Comparison of ENCODE assay signal across 1 cellular context in the genomic region with DNA sequence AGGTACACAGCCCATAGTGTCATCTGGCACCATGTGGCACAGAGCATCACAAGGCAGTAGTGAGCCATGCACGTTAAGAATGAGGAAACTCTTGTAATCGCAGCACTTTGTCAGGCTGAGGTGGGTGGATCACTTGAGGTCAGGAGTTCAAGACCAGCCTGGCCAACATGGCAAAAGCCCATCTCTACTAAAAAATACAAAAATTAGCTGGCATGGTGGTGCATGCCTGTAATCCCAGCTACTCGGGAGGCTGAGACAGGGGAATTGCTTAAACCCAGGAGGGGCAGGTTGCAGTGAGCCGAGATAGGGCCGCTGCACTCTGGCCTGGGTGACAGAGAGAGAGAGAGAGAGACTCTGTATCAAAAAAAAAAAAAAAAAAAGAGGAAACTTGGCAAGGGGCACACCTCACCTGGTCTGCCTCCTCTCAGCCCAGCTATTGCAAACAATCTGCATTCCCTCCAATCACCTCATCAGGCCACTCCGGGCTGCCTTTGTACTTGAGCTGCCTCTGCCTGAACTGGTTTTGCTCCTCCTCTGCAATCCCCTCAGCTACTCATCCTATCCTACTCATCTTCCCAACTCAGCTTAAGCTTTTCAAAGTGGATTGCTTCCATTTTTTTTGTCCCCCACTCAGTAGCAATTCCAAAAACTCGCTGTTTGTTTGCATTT.
TF ChIP-seq lines count a peak whose summit lies in the region.

No MANE protein-coding gene starts in this region.

TF ChIP-seq in H1, 55 proteins besides CTCF, POLR2A, EP300 and RAD21:
- TF ChIP-seq YY1 (IDR thresholded peaks at IDR 0.05; ENCODE audit: low read depth, low read length): no peak
- no peak for TF ChIP-seq NANOG (IDR thresholded peaks at IDR 0.05; ENCODE audit: insufficient read depth, low read depth, low read length, poor library complexity, severe bottlenecking)
- TF ChIP-seq TAF1 (IDR thresholded peaks at IDR 0.05; ENCODE audit: low read depth, low read length): no peak
- no peak for TF ChIP-seq ATF2 (IDR thresholded peaks at IDR 0.05; ENCODE audit: low read length)
- TF ChIP-seq RBBP5 (IDR thresholded peaks at IDR 0.05; ENCODE audit: borderline replicate concordance, low read depth, low read length): no peak
- TF ChIP-seq CTBP2 (IDR thresholded peaks at IDR 0.05; ENCODE audit: borderline replicate concordance, insufficient read depth, insufficient read length, low read length): no peak
- no peak for TF ChIP-seq SUZ12 (IDR thresholded peaks at IDR 0.05; ENCODE audit: low read length)
- no peak for TF ChIP-seq TAF7 (optimal IDR thresholded peaks at IDR 0.05; ENCODE audit: borderline replicate concordance, low read depth, low read length)
- no peak for TF ChIP-seq SP2 (IDR thresholded peaks at IDR 0.05; ENCODE audit: low read length)
